40 cellular contexts compared by ENCODE assay signal in genomic region chr14:85579957-85580356, GRCh38. TPM values are rescaled to one million over a fixed set of nuclear protein-coding genes. Genes with fewer than 3 reads are reported as not detected.
DNase-seq lines count a peak whose midpoint lies in the region; ATAC-seq, FAIRE-seq and TF ChIP-seq lines count a peak whose summit lies in the region.
"Had no signal": no experiment of that assay in that cellular context is flagged by ENCODE, and none has a peak within 500 bp of the region (broad histone marks: within the 10 kb centered on the region; RNA-seq: fewer than 3 reads in every experiment).

No MANE protein-coding gene starts in this region.

- H4K8ac ChIP-seq in IMR-90 (ENCODE audit: low read depth in 2 of 2, low read length in 2 of 2) (no peak overlapping the region), H9 (replicated peaks; ENCODE audit: insufficient read length, low read depth, low read length) (no peak overlapping the region)

- H2BK20ac ChIP-seq in IMR-90 (ENCODE audit: low read depth, low read length) (no peak overlapping the region), H9 (ENCODE audit: low read depth, low read length, poor library complexity, severe bottlenecking) (no peak overlapping the region)

- intact Hi-C loops in IMR-90 (cut with micrococcal nuclease), result no loop called here

- no peak for TF ChIP-seq POLR2A in IMR-90 (IDR thresholded peaks at IDR 0.05; ENCODE audit: low read depth, low read length)

- H3K27ac ChIP-seq in IMR-90 (ENCODE audit: insufficient read depth, low read length) (no peak overlapping the region), osteoblast (ENCODE audit: low read depth, low read length) (no peak overlapping the region), H9 (ENCODE audit: insufficient read length, low read depth, low read length) (no peak overlapping the region)
- H3K27ac ChIP-seq: C4-2B, cardiac muscle cell, gastroesophageal sphincter, parathyroid adenoma, Peyer's patch, right atrium auricular region, upper lobe of right lung had no signal

- H3K36me3 Mint-ChIP-seq in activated naive CD4-positive, alpha-beta T cell treated with anti-CD3 and anti-CD28 coated beads, Interleukin-2, amount 10 ng/mL, durations not matched to agents 7 days and 5 days, result no peaks in the 10 kb centered on the region
- H3K36me3 Mint-ChIP-seq in H9 (ENCODE audit: insufficient read depth in 1 of 3, low read depth in 3 of 3), result no peaks in the 10 kb centered on the region
- H3K36me3 Mint-ChIP-seq: activated CD4-positive, alpha-beta memory T cell treated with anti-CD3 and anti-CD28 coated beads for 36 hours; natural killer cell treated with Interleukin-12 subunit alpha and Interleukin-12 subunit beta and Interleukin-15 and Interleukin-18, amount 100 ng/mL, for 72 hours had no signal

- no TSS peak for BruUV-seq in IMR-90 (replicated peaks; lab: Mats Ljungman, UMichigan)

- H2BK5ac ChIP-seq in IMR-90 (ENCODE audit: low read depth, low read length, poor library complexity, severe bottlenecking) (no peak overlapping the region), H9 (ENCODE audit: insufficient read length, low read length) (no peak overlapping the region)

- H2BK120ac ChIP-seq in IMR-90 (ENCODE audit: low read depth, low read length) (no peak overlapping the region), H9 (ENCODE audit: low read depth, low read length, poor library complexity, severe bottlenecking) (no peak overlapping the region)

- H2AFZ ChIP-seq in IMR-90 (replicated peaks; ENCODE audit: low read length, poor library complexity) (no peak overlapping the region), osteoblast (ENCODE audit: low read length) (no peak overlapping the region), H9 (ENCODE audit: low read length) (no peak overlapping the region)
- H2AFZ ChIP-seq: GM23338, parathyroid adenoma had no signal

- 0 out of 2 replicates have a peak overlapping the region, but pooled peaks have one; percentile 4 for H3K18ac ChIP-seq in IMR-90 (ENCODE audit: low read depth, low read length)
- H3K18ac ChIP-seq in H9 (ENCODE audit: insufficient read length, low read depth, low read length), result no peak overlapping the region

- POLR2A ChIA-PET in IMR-90 (lab: Charles Lee; ENCODE audit: unreplicated experiment), result no interaction called here

- ATAC-seq in IMR-90 (ENCODE audit: low read depth) (no peak), HG02759 (IDR thresholded peaks at IDR 0.05; ENCODE audit: unreplicated experiment) (no peak)
- ATAC-seq: activated CD4-positive, CD25-positive, alpha-beta regulatory T cell treated with anti-CD3 and anti-CD28 coated beads, Interleukin-2, amount 50 U/mL, for 24 hours; esophagus mucosa; gastroesophageal sphincter; GM23338; K562; natural killer cell treated with Interleukin-12 subunit alpha and Interleukin-12 subunit beta and Interleukin-15 and Interleukin-18, amount 100 ng/mL, for 72 hours; upper lobe of right lung had no signal

- no peak overlapping the region for H3K56ac ChIP-seq in IMR-90 (ENCODE audit: extremely low read depth, insufficient read depth, low read length)
- no peak overlapping the region for H3K56ac ChIP-seq in H9 (ENCODE audit: insufficient read length, low read depth, low read length)

- no peaks in the 10 kb centered on the region for H3K23me2 ChIP-seq in H9 (ENCODE audit: insufficient read length, low read depth, low read length, poor library complexity, severe bottlenecking)

- H3K27me3 ChIP-seq in IMR-90 (ENCODE audit: control insufficient read depth, insufficient read depth, low read length), result no peaks in the 10 kb centered on the region
- no peaks in the 10 kb centered on the region for H3K27me3 ChIP-seq in osteoblast (ENCODE audit: insufficient read depth, low read length)
- no peaks in the 10 kb centered on the region for H3K27me3 ChIP-seq in H9 (ENCODE audit: insufficient read depth, low read length)
- H3K27me3 ChIP-seq: cardiac muscle cell, gastroesophageal sphincter, Peyer's patch, right atrium auricular region, upper lobe of right lung had no signal

- H3K9ac ChIP-seq in IMR-90 (ENCODE audit: low read depth, low read length), result no peak overlapping the region
- no peak overlapping the region for H3K9ac ChIP-seq in H9 (ENCODE audit: extremely low read depth, insufficient read length, low read length)
- H3K9ac ChIP-seq: parathyroid adenoma had no signal

- H3K4me2 ChIP-seq in IMR-90 (ENCODE audit: low read depth, low read length), result no peak overlapping the region
- peak overlapping the region; percentile 42 for H3K4me2 ChIP-seq in osteoblast (ENCODE audit: insufficient read depth, low read length)
- no peak overlapping the region for H3K4me2 ChIP-seq in H9 (ENCODE audit: insufficient read depth, insufficient read length, low read length)
- H3K4me2 ChIP-seq: GM23338 had no signal

- H3K4me3 ChIP-seq in IMR-90 (ENCODE audit: insufficient read depth, low read depth, low read length) (no peak overlapping the region), osteoblast (ENCODE audit: insufficient read depth, low read length) (no peak overlapping the region)
- H3K4me3 ChIP-seq: cardiac muscle cell, gastroesophageal sphincter, GM23338, K562, Peyer's patch, right atrium auricular region, upper lobe of right lung had no signal

- H3K27me3 Mint-ChIP-seq in activated naive CD4-positive, alpha-beta T cell treated with anti-CD3 and anti-CD28 coated beads, Interleukin-2, amount 10 ng/mL, durations not matched to agents 7 days and 5 days, result no peaks in the 10 kb centered on the region
- H3K27me3 Mint-ChIP-seq in H9 (ENCODE audit: low read depth), result no peaks in the 10 kb centered on the region
- H3K27me3 Mint-ChIP-seq: activated CD4-positive, alpha-beta memory T cell treated with anti-CD3 and anti-CD28 coated beads for 36 hours; natural killer cell treated with Interleukin-12 subunit alpha and Interleukin-12 subunit beta and Interleukin-15 and Interleukin-18, amount 100 ng/mL, for 72 hours had no signal

- H3T11ph ChIP-seq in H9 (ENCODE audit: low read length), result no peak overlapping the region

- peak overlapping the region; percentile 40; the same call in 1 of the 2 replicates for H3K14ac ChIP-seq in IMR-90 (replicated peaks; ENCODE audit: low read depth, low read length)
- no peak overlapping the region for H3K14ac ChIP-seq in H9 (ENCODE audit: insufficient read depth, low read length)

- no peak for TF ChIP-seq RAD21 in IMR-90 (IDR thresholded peaks at IDR 0.05; ENCODE audit: low read length)

- in situ Hi-C loops in IMR-90 (cut with MboI; ENCODE audit: low sequenced_read_pairs), result no loop called here

- H3K79me2 ChIP-seq in osteoblast (ENCODE audit: insufficient read depth, low read length) (peaks cover 30% of the 10 kb centered on the region), H9 (ENCODE audit: insufficient read depth, low read length) (no peaks in the 10 kb centered on the region)
- H3K79me2 ChIP-seq: parathyroid adenoma had no signal

- H3K27ac Mint-ChIP-seq in activated naive CD4-positive, alpha-beta T cell treated with anti-CD3 and anti-CD28 coated beads, Interleukin-2, amount 10 ng/mL, durations not matched to agents 7 days and 5 days, result no peak overlapping the region
- no peak overlapping the region for H3K27ac Mint-ChIP-seq in H9
- H3K27ac Mint-ChIP-seq: activated CD4-positive, alpha-beta memory T cell treated with anti-CD3 and anti-CD28 coated beads for 36 hours; GM23338; natural killer cell treated with Interleukin-12 subunit alpha and Interleukin-12 subunit beta and Interleukin-15 and Interleukin-18, amount 100 ng/mL, for 72 hours had no signal

- H3K4ac ChIP-seq in IMR-90 (ENCODE audit: low read depth, low read length) (peak overlapping the region; percentile 63), H9 (ENCODE audit: low read depth, low read length) (no peak overlapping the region)

- H3K9me3 Mint-ChIP-seq in activated naive CD4-positive, alpha-beta T cell treated with anti-CD3 and anti-CD28 coated beads, Interleukin-2, amount 10 ng/mL, durations not matched to agents 7 days and 5 days, result peaks cover 4% of the 10 kb centered on the region
- no peaks in the 10 kb centered on the region for H3K9me3 Mint-ChIP-seq in H9
- H3K9me3 Mint-ChIP-seq: activated CD4-positive, alpha-beta memory T cell treated with anti-CD3 and anti-CD28 coated beads for 36 hours; GM23338; natural killer cell treated with Interleukin-12 subunit alpha and Interleukin-12 subunit beta and Interleukin-15 and Interleukin-18, amount 100 ng/mL, for 72 hours had no signal

- CTCF ChIA-PET in IMR-90 (lab: Yijun Ruan, JAX), result interaction anchor here (0.6 kb wide), 1 partner anchor 1511 kb away, joined by 3 read pairs; no protein-coding TSS in a partner anchor
- CTCF ChIA-PET in activated naive CD4-positive, alpha-beta T cell treated with anti-CD3 and anti-CD28 coated beads, Interleukin-2, amount 10 ng/mL, durations not matched to agents 7 days and 5 days (lab: Charles Lee), result no interaction called here

- H3K36me3 ChIP-seq in IMR-90 (ENCODE audit: control insufficient read depth, insufficient read depth, low read length) (peaks cover 5% of the 10 kb centered on the region), osteoblast (ENCODE audit: insufficient read depth, low read length) (no peaks in the 10 kb centered on the region)
- H3K36me3 ChIP-seq: cardiac muscle cell, gastroesophageal sphincter, Peyer's patch, right atrium auricular region, upper lobe of right lung had no signal

- H4K5ac ChIP-seq in IMR-90 (ENCODE audit: low read depth, low read length), result no peak overlapping the region
- no peak overlapping the region for H4K5ac ChIP-seq in H9 (ENCODE audit: insufficient read length, low read depth, low read length)

- H2BK15ac ChIP-seq in IMR-90 (ENCODE audit: low read depth, low read length), result no peak overlapping the region
- H2BK15ac ChIP-seq in H9 (ENCODE audit: low read depth, low read length), result no peak overlapping the region

- no peaks in the 10 kb centered on the region for H3K4me1 Mint-ChIP-seq in activated naive CD4-positive, alpha-beta T cell treated with anti-CD3 and anti-CD28 coated beads, Interleukin-2, amount 10 ng/mL, durations not matched to agents 7 days and 5 days
- peaks cover 37 to 43% of the 10 kb centered on the region in 2 experiments for H3K4me1 Mint-ChIP-seq in H9

- H3K23ac ChIP-seq in IMR-90 (ENCODE audit: low read depth, low read length) (no peak overlapping the region), H9 (ENCODE audit: insufficient read length, low read depth, low read length) (no peak overlapping the region)

- H2AK9ac ChIP-seq in IMR-90 (replicated peaks; ENCODE audit: low read depth, low read length, poor library complexity), result no peak overlapping the region

- peaks cover 16% of the 10 kb centered on the region for H3K4me1 ChIP-seq in IMR-90 (ENCODE audit: control insufficient read depth, insufficient read depth, low read length)
- peaks cover 63% of the 10 kb centered on the region for H3K4me1 ChIP-seq in osteoblast (ENCODE audit: insufficient read depth, low read length)
- peaks cover 3% of the 10 kb centered on the region; the same call in 1 of the 2 replicates for H3K4me1 ChIP-seq in H9 (ENCODE audit: insufficient read depth, low read length)
- H3K4me1 ChIP-seq: Caco-2, parathyroid adenoma, Peyer's patch, right atrium auricular region, upper lobe of right lung had no signal

- H4K20me1 ChIP-seq in IMR-90 (ENCODE audit: insufficient read depth, low read length), result no peaks in the 10 kb centered on the region
- H4K20me1 ChIP-seq in osteoblast (ENCODE audit: insufficient read depth, low read length), result no peaks in the 10 kb centered on the region
- H4K20me1 ChIP-seq in H9 (ENCODE audit: control insufficient read depth, insufficient read depth, insufficient read length), result no peaks in the 10 kb centered on the region

- H3K9me1 ChIP-seq in IMR-90 (ENCODE audit: insufficient read depth, low read length), result peaks cover 12% of the 10 kb centered on the region; the same call in 1 of the 2 replicates

- peak; percentile 40 for DNase-seq in Ammon's horn (ENCODE audit: low spot score)
- DNase-seq in IMR-90, result no peak
- DNase-seq in fibroblast of peridontal ligament (ENCODE audit: extremely low read depth), result peak; percentile 55
- DNase-seq in osteoblast (ENCODE audit: insufficient read length, low spot score, missing footprints), result no peak
- DNase-seq in activated naive CD4-positive, alpha-beta T cell treated with anti-CD3 and anti-CD28 coated beads, Interleukin-2, amount 10 ng/mL, durations not matched to agents 7 days and 5 days, result no peak
- DNase-seq in H9, result no peak
- no peak for DNase-seq in RCC 7860 (ENCODE audit: low spot score)
- DNase-seq: ACHN; activated CD4-positive, alpha-beta memory T cell treated with anti-CD3 and anti-CD28 coated beads for 36 hours; activated CD8-positive, alpha-beta memory T cell treated with anti-CD3 and anti-CD28 coated beads, Interleukin-2, amount 50 U/mL, for 48 hours; activated naive CD4-positive, alpha-beta T cell treated with anti-CD3 and anti-CD28 coated beads, Interleukin-2, amount 50 U/mL, for 16 hours; Caco-2; cortex of kidney; hippocampal formation; left cardiac atrium; mesenchymal stem cell; NCI-H1105; NCI-H2029; NCI-H2227 treated with DMSO at 0.1 percent for 48 hours; NCI-H526 treated with DMSO at 0.1 percent for 48 hours; Peyer's patch; SIG-M5; stimulated activated CD4-positive, alpha-beta T cell treated with anti-CD3 and anti-CD28 coated beads, Interleukin-12 subunit alpha, Interleukin-12 subunit beta, amount 100 ng/mL, for 4 hours; stimulated activated CD4-positive, alpha-beta T cell treated with anti-CD3 and anti-CD28 coated beads, Interleukin-4, amount 100 ng/mL, for 1 hour; upper lobe of right lung had no signal

- TF ChIP-seq CTCF in IMR-90 (conservative IDR thresholded peaks at IDR 0.05; ENCODE audit: low read depth, low read length) (no peak), osteoblast (IDR thresholded peaks at IDR 0.05; ENCODE audit: extremely low read depth, low read depth, low read length) (no peak), H9 (conservative IDR thresholded peaks at IDR 0.05) (no peak)

- no peak overlapping the region for H2BK12ac ChIP-seq in H9 (ENCODE audit: insufficient read length, low read depth, low read length)

- H3K4me3 Mint-ChIP-seq in activated naive CD4-positive, alpha-beta T cell treated with anti-CD3 and anti-CD28 coated beads, Interleukin-2, amount 10 ng/mL, durations not matched to agents 7 days and 5 days, result no peak overlapping the region
- no peak overlapping the region for H3K4me3 Mint-ChIP-seq in H9
- H3K4me3 Mint-ChIP-seq: activated CD4-positive, alpha-beta memory T cell treated with anti-CD3 and anti-CD28 coated beads for 36 hours; GM23338; natural killer cell treated with Interleukin-12 subunit alpha and Interleukin-12 subunit beta and Interleukin-15 and Interleukin-18, amount 100 ng/mL, for 72 hours had no signal

- H3K79me1 ChIP-seq in IMR-90 (ENCODE audit: low read depth in 1 of 2, low read length in 2 of 2) (peaks cover 5 to 23% of the 10 kb centered on the region in 2 experiments; a peak in 3 of 4 replicates), H9 (ENCODE audit: insufficient read depth, low read depth, low read length, poor library complexity, severe bottlenecking) (no peaks in the 10 kb centered on the region)

- FAIRE-seq in RCC 7860 (lab: Jason Lieb, UNC), result no peak
- FAIRE-seq: GM12892, K562, TTC549 had no signal

- H3K9me3 ChIP-seq in IMR-90 (ENCODE audit: control insufficient read depth, insufficient read depth, low read length) (no peaks in the 10 kb centered on the region), osteoblast (ENCODE audit: low read depth, low read length) (no peaks in the 10 kb centered on the region), H9 (ENCODE audit: control insufficient read depth, low read depth, low read length) (no peaks in the 10 kb centered on the region)
- H3K9me3 ChIP-seq: Caco-2, gastroesophageal sphincter, Peyer's patch, right atrium auricular region, upper lobe of right lung had no signal

- peak overlapping the region; percentile 68; the same call in 1 of the 2 replicates for H2AK5ac ChIP-seq in IMR-90 (ENCODE audit: low read depth, low read length)
- H2AK5ac ChIP-seq in H9 (ENCODE audit: insufficient read length, low read length), result no peak overlapping the region

- no peak overlapping the region; the same call in 1 of the 2 replicates for H4K91ac ChIP-seq in IMR-90 (ENCODE audit: insufficient read depth, low read depth, low read length)
- H4K91ac ChIP-seq in H9 (ENCODE audit: insufficient read length, low read depth, low read length), result no peak overlapping the region

- dilution Hi-C loops in IMR-90 (cut with HindIII; ENCODE audit: low sequenced_read_pairs, unreplicated experiment), result no loop called here

RNA-seq across cellular contexts. Expression of gene FLRT2, which starts 50.0 kb away (rescaled TPM):
- total RNA-seq in IMR-90 (2012; rRNA removed) (11.1 and 13.1 TPM in 2 replicates), osteoblast (39.1 and 46.3 TPM in 2 replicates), H9 (2021) (2.8 and 3.3 TPM in 2 replicates)
- 8.8 and 10.2 TPM in 2 replicates for polyA plus RNA-seq in IMR-90 (2012; rRNA removed)
- polyA plus RNA-seq in IMR-90 (2012; cell fraction: cytosol; rRNA removed), result 3.2 and 4.0 TPM in 2 replicates
- 12.2 and 48.3 TPM in 2 replicates for polyA plus RNA-seq in IMR-90 (2012; cell fraction: nucleus; rRNA removed; ENCODE audit: low replicate concordance)
- total RNA-seq: activated CD4-positive, alpha-beta memory T cell treated with anti-CD3 and anti-CD28 coated beads for 36 hours; HT-29; T-helper 1 cell treated with Interleukin-12 subunit alpha and Interleukin-12 subunit beta and Interleukin-4 antibody, amounts not matched to agents 30 ng/mL and 1 ng/mL, for 36 hours had no signal
- polyA plus RNA-seq: K562 had no signal

Comparison
In these comparisons a context has a peak if more than half of its experiments do, and no peak if none do; other contexts are left out.
1. DNase-seq: peak in Ammon's horn (single experiment) and fibroblast of peridontal ligament (single experiment); none in IMR-90 (single experiment), osteoblast (single experiment), activated naive CD4-positive, alpha-beta T cell treated with anti-CD3 and anti-CD28 coated beads, Interleukin-2, amount 10 ng/mL, durations not matched to agents 7 days and 5 days (single experiment), H9 (single experiment) and RCC 7860 (single experiment).